7 cellular contexts compared by ENCODE assay signal in genomic region chr17:45160505-45161287, GRCh38. TPM values are rescaled to one million over a fixed set of nuclear protein-coding genes. Genes with fewer than 3 reads are reported as not detected.
DNase-seq lines count a peak whose midpoint lies in the region; ATAC-seq lines count a peak whose summit lies in the region.

No MANE protein-coding gene starts in this region.

- no peaks in the 10 kb centered on the region for H3K36me3 ChIP-seq in endocrine pancreas (ENCODE audit: control insufficient read depth, insufficient read depth, low read length)

- H3K9me3 ChIP-seq in endocrine pancreas (ENCODE audit: control insufficient read depth, low read length) (no peaks in the 10 kb centered on the region), mononuclear cell (ENCODE audit: low read depth, low read length) (no peaks in the 10 kb centered on the region)

- DNase-seq in NCI-H2227 treated with DMSO at 0.1 percent for 48 hours (lab: John Stamatoyannopoulos, UW), result peak; percentile 56
- peak; percentile 91 for DNase-seq in activated CD8-positive, alpha-beta memory T cell treated with anti-CD3 and anti-CD28 coated beads for 24 hours
- DNase-seq in stimulated activated naive CD8-positive, alpha-beta T cell treated with anti-CD3 and anti-CD28 coated beads, Interleukin-15, Interleukin-2, amounts not matched to agents 100 U/mL and 50 U/mL, for 24 hours, result peak; percentile 71

- H3K27me3 ChIP-seq in endocrine pancreas (ENCODE audit: control insufficient read depth, insufficient read depth, low read length) (no peaks in the 10 kb centered on the region), mononuclear cell (ENCODE audit: insufficient read depth, low read length) (no peaks in the 10 kb centered on the region)

- ATAC-seq in GM18498 (IDR thresholded peaks at IDR 0.05; ENCODE audit: unreplicated experiment) (peak; percentile 25), HG02840 (IDR thresholded peaks at IDR 0.05; ENCODE audit: low FRiP score, unreplicated experiment) (peak; percentile 25)
- ATAC-seq in stimulated activated naive CD8-positive, alpha-beta T cell treated with anti-CD3 and anti-CD28 coated beads, Interleukin-15, Interleukin-2, amounts not matched to agents 100 U/mL and 50 U/mL, for 24 hours, result peak; percentile 15

- H3K4me3 ChIP-seq in endocrine pancreas (ENCODE audit: control insufficient read depth, insufficient read depth, low read length), result peak overlapping the region; percentile 90
- peak overlapping the region; percentile 92 for H3K4me3 ChIP-seq in mononuclear cell (ENCODE audit: low read length)

- H3K4me1 ChIP-seq in endocrine pancreas (ENCODE audit: control insufficient read depth, insufficient read depth, low read length) (peaks cover 5% of the 10 kb centered on the region), mononuclear cell (ENCODE audit: insufficient read depth, low read length) (peaks cover 65% of the 10 kb centered on the region)

- H3K9ac ChIP-seq in endocrine pancreas (ENCODE audit: control insufficient read depth, insufficient read depth, low read length), result peak overlapping the region; percentile 94

RNA-seq across cellular contexts. Expression of gene HEXIM2, which starts 1.0 kb away (rescaled TPM):
- total RNA-seq in mononuclear cell, result 3.4 TPM

RNA-seq across cellular contexts. Expression of gene HEXIM1, which starts 12.4 kb away (rescaled TPM):
- 17.9 TPM for total RNA-seq in mononuclear cell

RNA-seq across cellular contexts. Expression of gene ACBD4, which starts 25.2 kb away (rescaled TPM):
- 6.9 TPM for total RNA-seq in mononuclear cell

RNA-seq across cellular contexts. Expression of gene PLCD3, which starts 28.4 kb away (rescaled TPM):
- 1.9 TPM for total RNA-seq in mononuclear cell

Comparison
In these comparisons a context has a peak if more than half of its experiments do, and no peak if none do; other contexts are left out.
1. Peak in every context shown above with its lines: DNase-seq, ATAC-seq and H3K4me3 ChIP-seq.